Comparison of ENCODE assay signal across 1 cellular context in genomic region chr2:85561280-85562212, GRCh38.
TF ChIP-seq lines count a peak whose summit lies in the region.

TSS of gene GGCX (minus strand) at chr2:85561493. CDS start at chr2:85561428, 65 bp downstream.

TF ChIP-seq in K562, 482 proteins besides CTCF, POLR2A, EP300 and RAD21 (continued from another document and continues in another):
- TF ChIP-seq VEZF1 (CRISPR knock-in tag; IDR thresholded peaks at IDR 0.05), result peak; percentile 75
- TF ChIP-seq ZBTB33 (CRISPR knock-in tag; IDR thresholded peaks at IDR 0.05), result no peak
- peak; percentile 97 for TF ChIP-seq POLR2G (IDR thresholded peaks at IDR 0.05; ENCODE audit: low read depth, low read length)
- TF ChIP-seq POLR2B (IDR thresholded peaks at IDR 0.05; ENCODE audit: low read depth, partially characterized antibody), result peak; percentile 80
- peak; percentile 79 to 88; a peak in 2 of 4 replicates for TF ChIP-seq SIN3A (IDR thresholded peaks at IDR 0.05; ENCODE audit: borderline replicate concordance in 2 of 2, control insufficient read depth in 1 of 2, low read depth in 2 of 2, low read length in 2 of 2)
- no peak for TF ChIP-seq ETV5 (CRISPR knock-in tag; IDR thresholded peaks at IDR 0.05; ENCODE audit: low read depth)
- TF ChIP-seq DNMT1 (IDR thresholded peaks at IDR 0.05), result no peak
- TF ChIP-seq ZKSCAN8 (CRISPR knock-in tag; IDR thresholded peaks at IDR 0.05), result no peak
- TF ChIP-seq FOXA3 (CRISPR knock-in tag; conservative IDR thresholded peaks at IDR 0.05 in 1 of 2, IDR thresholded peaks at IDR 0.05 in 1 of 2), result no peak
- peak; percentile 33; the same call in 1 of the 2 replicates for TF ChIP-seq SMARCA4 (IDR thresholded peaks at IDR 0.05)
- peak; percentile 66; the same call in 1 of the 2 replicates for TF ChIP-seq ESRRA (IDR thresholded peaks at IDR 0.05; ENCODE audit: borderline replicate concordance, low read depth)
- no peak for TF ChIP-seq OTX1 (CRISPR knock-in tag; IDR thresholded peaks at IDR 0.05)
- no peak for TF ChIP-seq ZNF512 (tag; IDR thresholded peaks at IDR 0.05)
- peak; percentile 70 to 76 for TF ChIP-seq NRF1 (conservative IDR thresholded peaks at IDR 0.05 in 1 of 2, IDR thresholded peaks at IDR 0.05 in 1 of 2)
- no peak for TF ChIP-seq EHMT2 (IDR thresholded peaks at IDR 0.05)
- no peak for TF ChIP-seq HMG20A (CRISPR knock-in tag; conservative IDR thresholded peaks at IDR 0.05)
- TF ChIP-seq NFRKB (IDR thresholded peaks at IDR 0.05; ENCODE audit: low read depth), result peak; percentile 68
- no peak for TF ChIP-seq CHD4 (IDR thresholded peaks at IDR 0.05; ENCODE audit: insufficient read depth, insufficient replicate concordance, low read depth, low read length, poor library complexity, severe bottlenecking)
- no peak for TF ChIP-seq MAFF (IDR thresholded peaks at IDR 0.05; ENCODE audit: low read length)
- TF ChIP-seq TFAM (CRISPR knock-in tag; conservative IDR thresholded peaks at IDR 0.05), result no peak
- no peak for TF ChIP-seq CBFA2T3 (IDR thresholded peaks at IDR 0.05)
- no peak for TF ChIP-seq CREB5 (CRISPR knock-in tag; IDR thresholded peaks at IDR 0.05)
- no peak for TF ChIP-seq SIRT6 (IDR thresholded peaks at IDR 0.05; ENCODE audit: low read depth, low read length)
- TF ChIP-seq SRSF7 (optimal IDR thresholded peaks at IDR 0.05; ENCODE audit: low read depth, low read length), result no peak
- no peak for TF ChIP-seq ZNF696 (CRISPR knock-in tag; conservative IDR thresholded peaks at IDR 0.05)
- TF ChIP-seq HDAC6 (IDR thresholded peaks at IDR 0.05; ENCODE audit: low read depth, low read length), result no peak
- 0 out of 4 replicates have a peak, but pooled peaks of 1 of the 2 experiments have one; percentile 19 for TF ChIP-seq TBL1XR1 (IDR thresholded peaks at IDR 0.05; ENCODE audit: low read length in 2 of 2)
- no peak for TF ChIP-seq HDAC1 (IDR thresholded peaks at IDR 0.05)
- peak; percentile 40; the same call in 1 of the 2 replicates for TF ChIP-seq ETV1 (tag; conservative IDR thresholded peaks at IDR 0.05; ENCODE audit: low read depth)
- peak; percentile 65; the same call in 1 of the 2 replicates for TF ChIP-seq RB1 (IDR thresholded peaks at IDR 0.05; ENCODE audit: low read depth)
- TF ChIP-seq TFAP4 (CRISPR knock-in tag; IDR thresholded peaks at IDR 0.05; ENCODE audit: borderline replicate concordance), result peak; percentile 96
- TF ChIP-seq CAMTA2 (CRISPR knock-in tag; conservative IDR thresholded peaks at IDR 0.05), result no peak
- 0 out of 2 replicates have a peak, but pooled peaks have one; percentile 24 for TF ChIP-seq NKRF (IDR thresholded peaks at IDR 0.05; ENCODE audit: borderline replicate concordance)
- TF ChIP-seq ZNF79 (CRISPR knock-in tag; IDR thresholded peaks at IDR 0.05; ENCODE audit: low read depth), result no peak
- no peak for TF ChIP-seq USF1 (CRISPR knock-in tag; IDR thresholded peaks at IDR 0.05)
- TF ChIP-seq PRMT5 (CRISPR knock-in tag; IDR thresholded peaks at IDR 0.05), result no peak
- TF ChIP-seq ZNF347 (CRISPR knock-in tag; IDR thresholded peaks at IDR 0.05; ENCODE audit: low read depth), result no peak
- peak; percentile 77; the same call in 1 of the 2 replicates for TF ChIP-seq NBN (IDR thresholded peaks at IDR 0.05; ENCODE audit: low read depth)
- no peak for TF ChIP-seq ZNF444 (CRISPR knock-in tag; IDR thresholded peaks at IDR 0.05)
- TF ChIP-seq DEAF1 (CRISPR knock-in tag; IDR thresholded peaks at IDR 0.05), result no peak
- no peak for TF ChIP-seq NR1H2 (CRISPR knock-in tag; IDR thresholded peaks at IDR 0.05)
- peak; percentile 85; the same call in 1 of the 2 replicates for TF ChIP-seq PHF8 (IDR thresholded peaks at IDR 0.05; ENCODE audit: borderline replicate concordance, low read length)
- peak; percentile 28; the same call in 1 of the 2 replicates for TF ChIP-seq DPF2 (IDR thresholded peaks at IDR 0.05)
- no peak for TF ChIP-seq ZNF584 (CRISPR knock-in tag; IDR thresholded peaks at IDR 0.05; ENCODE audit: low read depth)
- peak; percentile 62 for TF ChIP-seq TAF9B (IDR thresholded peaks at IDR 0.05; ENCODE audit: partially characterized antibody)
- no peak for TF ChIP-seq NCOR1 (IDR thresholded peaks at IDR 0.05)
- peak; percentile 68 to 80; a peak in 2 of 4 replicates for TF ChIP-seq FOXK2 (conservative IDR thresholded peaks at IDR 0.05 in 1 of 2, IDR thresholded peaks at IDR 0.05 in 1 of 2; ENCODE audit: low read depth in 2 of 2)
- peak; percentile 94 for TF ChIP-seq KDM5B (IDR thresholded peaks at IDR 0.05; ENCODE audit: insufficient replicate concordance, low read depth, low read length)
- TF ChIP-seq HNRNPH1 (optimal IDR thresholded peaks at IDR 0.05; ENCODE audit: low read depth, low read length), result no peak
- peak; percentile 35; the same call in 1 of the 2 replicates for TF ChIP-seq SMAD4 (CRISPR knock-in tag; conservative IDR thresholded peaks at IDR 0.05)
- TF ChIP-seq POLR3A (IDR thresholded peaks at IDR 0.05; ENCODE audit: borderline replicate concordance, extremely low read depth, insufficient read depth, insufficient read length), result no peak
- TF ChIP-seq KLF6 (CRISPR knock-in tag; IDR thresholded peaks at IDR 0.05; ENCODE audit: borderline replicate concordance), result no peak
- no peak for TF ChIP-seq ZNF830 (CRISPR knock-in tag; IDR thresholded peaks at IDR 0.05)
- TF ChIP-seq RERE (CRISPR knock-in tag; IDR thresholded peaks at IDR 0.05; ENCODE audit: borderline replicate concordance), result no peak
